17 cellular contexts compared by ENCODE assay signal in genomic region chr1:22887491-22887890, GRCh38.
"Had no signal": no experiment of that assay in that cellular context is flagged by ENCODE, and none has a peak within 500 bp of the region (broad histone marks: within the 10 kb centered on the region; RNA-seq: fewer than 3 reads in every experiment).

No MANE protein-coding gene starts in this region.

- H3K9me3 ChIP-seq: esophagus muscularis mucosa, gastroesophageal sphincter, heart left ventricle, left lung, lower lobe of right lung had no signal

- H3K4me3 Mint-ChIP-seq: naive thymus-derived CD4-positive, alpha-beta T cell had no signal

- H3K4me1 ChIP-seq: esophagus muscularis mucosa, foreskin keratinocyte, gastroesophageal sphincter, left lung, lower lobe of right lung had no signal

- H2AFZ ChIP-seq: hepatocyte had no signal

- H3K4me3 ChIP-seq: coronary artery, dorsolateral prefrontal cortex, esophagus muscularis mucosa, gastroesophageal sphincter, heart left ventricle, hepatocyte, left lung, lower lobe of right lung had no signal

- H3K27me3 ChIP-seq: dorsolateral prefrontal cortex, hepatocyte had no signal

- DNase-seq: dermis blood vessel endothelial cell; dorsolateral prefrontal cortex; effector CD4-positive, alpha-beta T cell; effector memory CD4-positive, alpha-beta T cell; foreskin keratinocyte; heart left ventricle; hypothalamus; left cardiac atrium; left lung; left ventricle myocardium superior; lower lobe of right lung; midbrain; naive thymus-derived CD4-positive, alpha-beta T cell had no signal

- H3K27ac Mint-ChIP-seq: naive thymus-derived CD4-positive, alpha-beta T cell had no signal

- ATAC-seq: foreskin keratinocyte; gastroesophageal sphincter; heart left ventricle; left cardiac atrium; left lung; left ventricle myocardium superior; lower lobe of right lung; naive thymus-derived CD4-positive, alpha-beta T cell had no signal

- H3K4me2 ChIP-seq: hepatocyte had no signal

- H3K36me3 Mint-ChIP-seq: naive thymus-derived CD4-positive, alpha-beta T cell had no signal

- H3K36me3 ChIP-seq: esophagus muscularis mucosa, gastroesophageal sphincter, heart left ventricle, left lung, lower lobe of right lung had no signal

- H3K9me3 Mint-ChIP-seq: naive thymus-derived CD4-positive, alpha-beta T cell had no signal

- H3K27ac ChIP-seq: coronary artery, esophagus muscularis mucosa, foreskin keratinocyte, gastroesophageal sphincter, heart left ventricle, hepatocyte, left lung, lower lobe of right lung had no signal

- H3K79me2 ChIP-seq: hepatocyte had no signal
